26 cellular contexts compared by ENCODE assay signal in genomic region chr6:145883263-145883662, GRCh38.
"Had no signal": no experiment of that assay in that cellular context is flagged by ENCODE, and none has a peak within 500 bp of the region (broad histone marks: within the 10 kb centered on the region; RNA-seq: fewer than 3 reads in every experiment).

No MANE protein-coding gene starts in this region.

- H2AFZ ChIP-seq: hepatocyte had no signal

- H3K36me3 Mint-ChIP-seq: natural killer cell treated with Interleukin-12 subunit alpha and Interleukin-12 subunit beta and Interleukin-15 and Interleukin-18, amount 100 ng/mL, for 72 hours had no signal

- DNase-seq: effector CD8-positive, alpha-beta T cell; endodermal cell; heart left ventricle; kidney glomerular epithelial cell; left colon; left ventricle myocardium superior; lower lobe of right lung; pancreas; right lobe of liver; stimulated activated CD4-positive, alpha-beta T cell treated with anti-CD3 and anti-CD28 coated beads, Interleukin-12 subunit alpha, Interleukin-12 subunit beta, amount 100 ng/mL, for 4 hours; stimulated activated CD4-positive, alpha-beta T cell treated with anti-CD3 and anti-CD28 coated beads, Interleukin-1b, Interleukin-23, amount 100 ng/mL, for 48 hours; stimulated activated CD4-positive, alpha-beta T cell treated with anti-CD3 and anti-CD28 coated beads, Interleukin-4, amount 100 ng/mL, for 1 hour; stimulated activated CD8-positive, alpha-beta memory T cell treated with anti-CD3 and anti-CD28 coated beads, Interleukin-4, amount 100 ng/mL, for 48 hours; stimulated activated naive CD4-positive, alpha-beta T cell; stomach; thyroid gland; trophoblast cell had no signal

- H3K27me3 Mint-ChIP-seq: dendritic cell treated with granulocyte-macrophage colony-stimulating factor and Interleukin-4, amounts not matched to agents 40 ng/mL and 50 ng/mL, for 4 days; natural killer cell treated with Interleukin-12 subunit alpha and Interleukin-12 subunit beta and Interleukin-15 and Interleukin-18, amount 100 ng/mL, for 72 hours had no signal

- H3K4me3 ChIP-seq: heart left ventricle, hepatocyte, lower lobe of right lung, pancreas, right lobe of liver, smooth muscle cell, stomach, thyroid gland, vagina had no signal

- H3K36me3 ChIP-seq: thyroid gland had no signal

- ATAC-seq: esophagus mucosa; heart left ventricle; left colon; left ventricle myocardium superior; lower lobe of right lung; natural killer cell treated with Interleukin-12 subunit alpha and Interleukin-12 subunit beta and Interleukin-15 and Interleukin-18, amount 100 ng/mL, for 72 hours; pancreas; right lobe of liver had no signal

- H3K9me3 Mint-ChIP-seq: dendritic cell treated with granulocyte-macrophage colony-stimulating factor and Interleukin-4, amounts not matched to agents 40 ng/mL and 50 ng/mL, for 4 days; natural killer cell treated with Interleukin-12 subunit alpha and Interleukin-12 subunit beta and Interleukin-15 and Interleukin-18, amount 100 ng/mL, for 72 hours; neural crest cell had no signal

- H3K4me1 ChIP-seq: lower lobe of right lung, pancreas, right lobe of liver, thyroid gland, vagina had no signal

- H3K27ac ChIP-seq: epithelial cell of prostate, hepatocyte, lower lobe of right lung, neutrophil, pancreas, right lobe of liver, stomach, thyroid gland, vagina had no signal

- H3K27me3 ChIP-seq: heart left ventricle, hepatocyte, neutrophil, pancreas, right lobe of liver, stomach, thyroid gland, vagina had no signal

- H3K4me2 ChIP-seq: hepatocyte had no signal

- H3K4me3 Mint-ChIP-seq: dendritic cell treated with granulocyte-macrophage colony-stimulating factor and Interleukin-4, amounts not matched to agents 40 ng/mL and 50 ng/mL, for 4 days; endodermal cell; natural killer cell treated with Interleukin-12 subunit alpha and Interleukin-12 subunit beta and Interleukin-15 and Interleukin-18, amount 100 ng/mL, for 72 hours; neural crest cell had no signal

- H3K9me3 ChIP-seq: heart left ventricle, lower lobe of right lung, neutrophil, pancreas, right lobe of liver, stomach, thyroid gland, vagina had no signal

- H3K27ac Mint-ChIP-seq: dendritic cell treated with granulocyte-macrophage colony-stimulating factor and Interleukin-4, amounts not matched to agents 40 ng/mL and 50 ng/mL, for 4 days; endodermal cell; natural killer cell treated with Interleukin-12 subunit alpha and Interleukin-12 subunit beta and Interleukin-15 and Interleukin-18, amount 100 ng/mL, for 72 hours had no signal
